Comparison of ENCODE assay signal across 8 cellular contexts in the genomic region with DNA sequence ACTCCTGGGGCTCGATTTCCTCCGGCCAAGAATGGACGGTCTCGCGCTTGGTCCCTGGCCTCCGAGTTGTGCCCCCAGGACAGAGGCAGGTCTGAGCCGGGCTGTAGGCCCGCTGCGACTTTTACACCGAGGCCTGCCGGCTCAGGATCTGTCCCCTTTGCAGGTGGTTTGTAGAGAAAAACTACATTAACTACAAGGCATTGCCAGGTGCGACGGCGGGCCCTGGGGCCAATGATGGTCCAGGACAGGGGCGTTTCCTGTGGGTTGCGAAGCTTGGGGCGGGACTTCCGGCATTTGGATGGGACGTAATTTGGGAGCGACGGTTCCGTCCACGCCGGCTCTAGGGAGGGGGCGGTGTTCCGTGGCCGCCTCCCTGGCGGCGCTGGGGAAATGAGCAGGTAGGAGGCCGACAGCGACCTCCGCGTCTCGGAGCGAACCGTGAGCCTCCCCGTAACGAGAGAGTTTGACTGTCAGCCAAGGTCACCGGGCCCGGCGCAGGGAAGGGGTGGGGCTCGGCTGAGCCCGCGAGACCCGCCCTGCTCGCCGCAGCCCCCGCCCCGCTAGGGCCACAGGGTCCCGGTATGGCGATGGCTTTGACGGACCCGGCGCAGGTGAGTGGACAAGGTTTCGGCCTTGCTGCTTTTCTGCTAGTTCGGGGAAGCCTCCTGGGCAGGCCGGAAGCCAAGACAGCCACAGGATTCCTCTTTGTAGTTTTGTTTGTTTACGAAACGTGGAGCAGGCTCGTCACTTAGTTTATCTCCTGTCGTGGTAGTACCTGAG.
DNase-seq lines count a peak whose midpoint lies in the region; ATAC-seq lines count a peak whose summit lies in the region.

A gene (plus strand): TSS at position 322 of the 780 bp plus-strand sequence. CDS start 260 bp downstream, at position 582.

- peaks cover 5% of the 10 kb centered on the region for H3K9me3 Mint-ChIP-seq in activated naive CD4-positive, alpha-beta T cell treated with anti-CD3 and anti-CD28 coated beads, Interleukin-2, amount 50 U/mL, for 24 hours

- peak; percentile 70 for DNase-seq in NCI-H1048 (lab: John Stamatoyannopoulos, UW)
- DNase-seq in SK-N-MC (ENCODE audit: low read depth, low spot score), result peak; percentile 44
- DNase-seq in globus pallidus (ENCODE audit: low spot score), result peak; percentile 90
- DNase-seq in non-pigmented ciliary epithelial cell (ENCODE audit: low read depth), result peak; percentile 59
- peak; percentile 62 to 95 (median 90) for DNase-seq in substantia nigra (lab: John Stamatoyannopoulos, UW)

- H3K36me3 ChIP-seq in SK-N-MC (ENCODE audit: insufficient read depth, low read length), result peaks cover 14% of the 10 kb centered on the region; the same call in 1 of the 2 replicates

- H3K27me3 Mint-ChIP-seq in activated naive CD4-positive, alpha-beta T cell treated with anti-CD3 and anti-CD28 coated beads, Interleukin-2, amount 50 U/mL, for 24 hours, result no peaks in the 10 kb centered on the region

- peaks cover 20% of the 10 kb centered on the region for H3K36me3 Mint-ChIP-seq in activated naive CD4-positive, alpha-beta T cell treated with anti-CD3 and anti-CD28 coated beads, Interleukin-2, amount 50 U/mL, for 24 hours

- H3K27ac Mint-ChIP-seq in activated naive CD4-positive, alpha-beta T cell treated with anti-CD3 and anti-CD28 coated beads, Interleukin-2, amount 50 U/mL, for 24 hours, result peak within 1 kb of the TSS; percentile 98

- H3K4me3 Mint-ChIP-seq in activated naive CD4-positive, alpha-beta T cell treated with anti-CD3 and anti-CD28 coated beads, Interleukin-2, amount 50 U/mL, for 24 hours, result peak within 1 kb of the TSS; percentile 89

- peak within 1 kb of the TSS; percentile 93 for H3K9ac ChIP-seq in SK-N-MC (ENCODE audit: insufficient read length)

- peaks cover 40% of the 10 kb centered on the region for H3K4me1 Mint-ChIP-seq in activated naive CD4-positive, alpha-beta T cell treated with anti-CD3 and anti-CD28 coated beads, Interleukin-2, amount 50 U/mL, for 24 hours

- peak; percentile 88 for ATAC-seq in HG02571 (IDR thresholded peaks at IDR 0.05; ENCODE audit: unreplicated experiment)

- peak within 1 kb of the TSS; percentile 5; the same call in 1 of the 2 replicates for H3K27ac ChIP-seq in SK-N-MC
- peak within 1 kb of the TSS; percentile 94 for H3K27ac ChIP-seq in substantia nigra (ENCODE audit: low read depth, low read length, poor library complexity, severe bottlenecking)

- H3K4me3 ChIP-seq in GM08714 (ENCODE audit: low read length), result peak within 1 kb of the TSS; percentile 77
- peak within 1 kb of the TSS; percentile 96 for H3K4me3 ChIP-seq in SK-N-MC

- no peaks in the 10 kb centered on the region for H3K9me3 ChIP-seq in SK-N-MC (ENCODE audit: low read depth, low read length)

Comparison
In these comparisons a context has a peak if more than half of its experiments do, and no peak if none do; other contexts are left out.
1. Peak in every context shown above with its lines: DNase-seq, ATAC-seq, H3K4me3 ChIP-seq and H3K27ac ChIP-seq.